20 cellular contexts compared by ENCODE assay signal in genomic region chr4:16237715-16238114, GRCh38. TPM values are rescaled to one million over a fixed set of nuclear protein-coding genes. Genes with fewer than 3 reads are reported as not detected.
DNase-seq lines count a peak whose midpoint lies in the region; ATAC-seq and TF ChIP-seq lines count a peak whose summit lies in the region.
"Had no signal": no experiment of that assay in that cellular context is flagged by ENCODE, and none has a peak within 500 bp of the region (broad histone marks: within the 10 kb centered on the region; RNA-seq: fewer than 3 reads in every experiment).

No MANE protein-coding gene starts in this region.

- TF ChIP-seq POLR2A in NB4 (IDR thresholded peaks at IDR 0.05; ENCODE audit: extremely low read depth, insufficient read length), result no peak

- no peak overlapping the region for H3K27ac ChIP-seq in naive thymus-derived CD4-positive, alpha-beta T cell (ENCODE audit: low read depth, low read length)
- no peak overlapping the region for H3K27ac ChIP-seq in A673 (ENCODE audit: low read depth, low read length, poor library complexity, severe bottlenecking)
- H3K27ac ChIP-seq: cardiac muscle cell, psoas muscle, testis had no signal

- H3K4me3 Mint-ChIP-seq in activated B cell treated with CpG ODN at 0.5 μM for 24 hours, result no peak overlapping the region
- H3K4me3 Mint-ChIP-seq in naive thymus-derived CD4-positive, alpha-beta T cell, result no peak overlapping the region
- H3K4me3 Mint-ChIP-seq: activated naive CD4-positive, alpha-beta T cell treated with anti-CD3 and anti-CD28 coated beads, Interleukin-2, amount 50 U/mL, for 24 hours; activated T-helper 1 cell treated with anti-CD3 and anti-CD28 coated beads, Interleukin-12 subunit alpha, Interleukin-12 subunit beta, Interleukin-2, Interleukin-4 antibody, amounts not matched to agents 30 ng/mL and 10 ng/mL and 1 ng/mL, durations not matched to agents 14 hours and 24 hours and 36 hours; CD8-positive, alpha-beta memory T cell; stimulated activated memory B cell treated with anti-CD40 and anti-IgM and Interleukin-4, amounts not matched to agents 10 μg/mL and 1 μg/mL and 100 μg/mL, for 72 hours had no signal

- H3K36me3 ChIP-seq in naive thymus-derived CD4-positive, alpha-beta T cell (ENCODE audit: control insufficient read depth in 2 of 3, insufficient read depth in 3 of 3, low read length in 3 of 3), result no peaks in the 10 kb centered on the region
- H3K36me3 ChIP-seq in MG63 (no peaks in the 10 kb centered on the region), A673 (ENCODE audit: insufficient read depth, low read length, poor library complexity, severe bottlenecking) (no peaks in the 10 kb centered on the region)
- H3K36me3 ChIP-seq: cardiac muscle cell had no signal

- CTCF ChIA-PET in activated B cell treated with CpG ODN at 0.5 μM for 24 hours (lab: Charles Lee) (interaction anchor here (1.1 kb wide), 1 partner anchor 9 kb away, joined by 3 read pairs; no protein-coding TSS in a partner anchor), A673 (lab: Charles Lee) (no interaction called here)
- CTCF ChIA-PET in naive thymus-derived CD4-positive, alpha-beta T cell (lab: Charles Lee), result no interaction called here

- no peaks in the 10 kb centered on the region for H3K9me3 ChIP-seq in naive thymus-derived CD4-positive, alpha-beta T cell (ENCODE audit: control insufficient read depth in 2 of 3, low read length in 3 of 3)
- H3K9me3 ChIP-seq in MG63, result no peaks in the 10 kb centered on the region
- no peaks in the 10 kb centered on the region for H3K9me3 ChIP-seq in A673 (ENCODE audit: low read depth, low read length, poor library complexity, severe bottlenecking)
- H3K9me3 ChIP-seq: psoas muscle, testis had no signal

- peak; percentile 14 for ATAC-seq in activated B cell treated with CpG ODN at 0.5 μM for 24 hours (ENCODE audit: low read depth)
- ATAC-seq in naive thymus-derived CD4-positive, alpha-beta T cell, result peak; percentile 83
- ATAC-seq: psoas muscle; stimulated activated memory B cell treated with anti-CD40 and anti-IgM and Interleukin-4, amounts not matched to agents 10 μg/mL and 1 μg/mL and 100 μg/mL, for 72 hours had no signal

- H3K9me3 Mint-ChIP-seq in activated B cell treated with CpG ODN at 0.5 μM for 24 hours, result no peaks in the 10 kb centered on the region
- no peaks in the 10 kb centered on the region for H3K9me3 Mint-ChIP-seq in naive thymus-derived CD4-positive, alpha-beta T cell
- H3K9me3 Mint-ChIP-seq: activated naive CD4-positive, alpha-beta T cell treated with anti-CD3 and anti-CD28 coated beads, Interleukin-2, amount 50 U/mL, for 24 hours; activated T-helper 1 cell treated with anti-CD3 and anti-CD28 coated beads, Interleukin-12 subunit alpha, Interleukin-12 subunit beta, Interleukin-2, Interleukin-4 antibody, amounts not matched to agents 30 ng/mL and 10 ng/mL and 1 ng/mL, durations not matched to agents 14 hours and 24 hours and 36 hours; CD8-positive, alpha-beta memory T cell; stimulated activated memory B cell treated with anti-CD40 and anti-IgM and Interleukin-4, amounts not matched to agents 10 μg/mL and 1 μg/mL and 100 μg/mL, for 72 hours had no signal

- intact Hi-C loops in activated B cell treated with CpG ODN at 0.5 μM for 24 hours (cut with micrococcal nuclease), result no loop called here
- intact Hi-C loops in naive thymus-derived CD4-positive, alpha-beta T cell (cut with micrococcal nuclease), result no loop called here
- intact Hi-C loops in A673 (cut with micrococcal nuclease; ENCODE audit: unreplicated experiment), result no loop called here

- TF ChIP-seq CTCF in NB4 (IDR thresholded peaks at IDR 0.05; ENCODE audit: low read depth, low read length) (no peak), activated B cell treated with CpG ODN at 0.5 μM for 24 hours (IDR thresholded peaks at IDR 0.05) (no peak), A673 (conservative IDR thresholded peaks at IDR 0.05; ENCODE audit: low read depth, low read length) (no peak)

- no peaks in the 10 kb centered on the region for H3K27me3 ChIP-seq in naive thymus-derived CD4-positive, alpha-beta T cell (ENCODE audit: control insufficient read depth in 2 of 2, insufficient read depth in 2 of 2, low read length in 2 of 2)
- H3K27me3 ChIP-seq in MG63, result no peaks in the 10 kb centered on the region
- H3K27me3 ChIP-seq in A673 (replicated peaks; ENCODE audit: insufficient read depth, low read depth, low read length, poor library complexity), result no peaks in the 10 kb centered on the region
- H3K27me3 ChIP-seq: cardiac muscle cell, testis had no signal

- H3K4me3 ChIP-seq in NB4 (ENCODE audit: low read depth, low read length) (no peak overlapping the region), MG63 (no peak overlapping the region), A673 (ENCODE audit: low read depth, low read length, poor library complexity, severe bottlenecking) (no peak overlapping the region)
- H3K4me3 ChIP-seq in naive thymus-derived CD4-positive, alpha-beta T cell (ENCODE audit: low read length), result no peak overlapping the region
- H3K4me3 ChIP-seq: cardiac muscle cell, psoas muscle, testis had no signal

- peaks cover 33% of the 10 kb centered on the region for H3K4me1 Mint-ChIP-seq in activated B cell treated with CpG ODN at 0.5 μM for 24 hours
- peaks cover 0 to 4% (median 0%) of the 10 kb centered on the region in 7 donors for H3K4me1 Mint-ChIP-seq in naive thymus-derived CD4-positive, alpha-beta T cell
- H3K4me1 Mint-ChIP-seq: CD8-positive, alpha-beta memory T cell had no signal

- H3K27ac Mint-ChIP-seq in activated B cell treated with CpG ODN at 0.5 μM for 24 hours, result no peak overlapping the region
- H3K27ac Mint-ChIP-seq in naive thymus-derived CD4-positive, alpha-beta T cell, result no peak overlapping the region
- H3K27ac Mint-ChIP-seq: activated naive CD4-positive, alpha-beta T cell treated with anti-CD3 and anti-CD28 coated beads, Interleukin-2, amount 50 U/mL, for 24 hours; activated T-helper 1 cell treated with anti-CD3 and anti-CD28 coated beads, Interleukin-12 subunit alpha, Interleukin-12 subunit beta, Interleukin-2, Interleukin-4 antibody, amounts not matched to agents 30 ng/mL and 10 ng/mL and 1 ng/mL, durations not matched to agents 14 hours and 24 hours and 36 hours; CD8-positive, alpha-beta memory T cell; stimulated activated memory B cell treated with anti-CD40 and anti-IgM and Interleukin-4, amounts not matched to agents 10 μg/mL and 1 μg/mL and 100 μg/mL, for 72 hours had no signal

- POLR2A ChIA-PET in activated B cell treated with CpG ODN at 0.5 μM for 24 hours (lab: Charles Lee) (interaction anchor here (1.2 kb wide), 1 partner anchor 11 kb away, joined by 3 read pairs; no protein-coding TSS in a partner anchor), A673 (lab: Charles Lee; ENCODE audit: low non-redundant PET) (no interaction called here)
- POLR2A ChIA-PET in naive thymus-derived CD4-positive, alpha-beta T cell (lab: Charles Lee), result interaction anchor here (1.1 kb wide), 1 partner anchor 10 kb away, joined by 5 read pairs; no protein-coding TSS in a partner anchor

- no TSS peak for BruUV-seq in A673 (replicated peaks; lab: Mats Ljungman, UMichigan)

- peaks cover 3% of the 10 kb centered on the region for H3K36me3 Mint-ChIP-seq in activated B cell treated with CpG ODN at 0.5 μM for 24 hours (ENCODE audit: low read depth)
- peaks cover 0 to 19% (median 8%) of the 10 kb centered on the region in 5 donors for H3K36me3 Mint-ChIP-seq in naive thymus-derived CD4-positive, alpha-beta T cell

- DNase-seq in GF-D8 (lab: John Stamatoyannopoulos, UW) (peak; percentile 95), NB4 (ENCODE audit: low read depth) (peak; percentile 95), activated B cell treated with CpG ODN at 0.5 μM for 24 hours (no peak), MG63 (no peak), HCEC 1CT (no peak), A673 (ENCODE audit: low spot score) (no peak)
- no peak for DNase-seq in naive thymus-derived CD4-positive, alpha-beta T cell
- DNase-seq in activated CD4-positive, CD25-positive, alpha-beta regulatory T cell (lab: John Stamatoyannopoulos, UW), result no peak
- DNase-seq: activated CD4-positive, alpha-beta T cell treated with anti-CD3 and anti-CD28 coated beads for 48 hours; CD8-positive, alpha-beta memory T cell; NCI-H510A; psoas muscle; SHP77; small intestine; stimulated activated CD4-positive, alpha-beta T cell treated with anti-CD3 and anti-CD28 coated beads, Interleukin-2, amount 100 ng/mL, for 24 hours; testis had no signal

- H3K27me3 Mint-ChIP-seq in activated B cell treated with CpG ODN at 0.5 μM for 24 hours, result no peaks in the 10 kb centered on the region
- peaks cover 0 to 8% (median 0%) of the 10 kb centered on the region in 5 donors for H3K27me3 Mint-ChIP-seq in naive thymus-derived CD4-positive, alpha-beta T cell
- H3K27me3 Mint-ChIP-seq: activated naive CD4-positive, alpha-beta T cell treated with anti-CD3 and anti-CD28 coated beads, Interleukin-2, amount 50 U/mL, for 24 hours; stimulated activated memory B cell treated with anti-CD40 and anti-IgM and Interleukin-4, amounts not matched to agents 10 μg/mL and 1 μg/mL and 100 μg/mL, for 72 hours had no signal

- H3K4me1 ChIP-seq in naive thymus-derived CD4-positive, alpha-beta T cell (ENCODE audit: control insufficient read depth in 2 of 2, insufficient read depth in 2 of 2, low read length in 2 of 2), result no peaks in the 10 kb centered on the region
- peaks cover 23% of the 10 kb centered on the region for H3K4me1 ChIP-seq in A673 (ENCODE audit: insufficient read depth, low read length, poor library complexity, severe bottlenecking)
- H3K4me1 ChIP-seq: psoas muscle had no signal

RNA-seq across cellular contexts. Expression of gene TAPT1, which starts 11.4 kb away (rescaled TPM):
- total RNA-seq in activated B cell treated with CpG ODN at 0.5 μM for 24 hours, result 30.0 and 35.0 TPM in 2 replicates
- 10 to 100 TPM; 43.0 to 82.5 (median 70.6) TPM for total RNA-seq in naive thymus-derived CD4-positive, alpha-beta T cell
- polyA plus RNA-seq in naive thymus-derived CD4-positive, alpha-beta T cell, result 10 to 100 TPM; 28.8 to 30.3 TPM
- 2.3 and 7.9 TPM in 2 replicates for total RNA-seq in MG63 (2014; rRNA removed; shearing (Covaris generic); ENCODE audit: low replicate concordance)
- total RNA-seq in A673 (2021), result 48.6 and 54.0 TPM in 2 replicates

Comparison
In these comparisons a context has a peak if more than half of its experiments do, and no peak if none do; other contexts are left out.
1. DNase-seq: peak in GF-D8 (single experiment) and NB4 (single experiment); none in activated B cell treated with CpG ODN at 0.5 μM for 24 hours (single experiment), naive thymus-derived CD4-positive, alpha-beta T cell (0 of 9), MG63 (single experiment), activated CD4-positive, CD25-positive, alpha-beta regulatory T cell (0 of 4), HCEC 1CT (single experiment) and A673 (single experiment).